Comparison of ENCODE assay signal across 1 cellular context in the genomic region with DNA sequence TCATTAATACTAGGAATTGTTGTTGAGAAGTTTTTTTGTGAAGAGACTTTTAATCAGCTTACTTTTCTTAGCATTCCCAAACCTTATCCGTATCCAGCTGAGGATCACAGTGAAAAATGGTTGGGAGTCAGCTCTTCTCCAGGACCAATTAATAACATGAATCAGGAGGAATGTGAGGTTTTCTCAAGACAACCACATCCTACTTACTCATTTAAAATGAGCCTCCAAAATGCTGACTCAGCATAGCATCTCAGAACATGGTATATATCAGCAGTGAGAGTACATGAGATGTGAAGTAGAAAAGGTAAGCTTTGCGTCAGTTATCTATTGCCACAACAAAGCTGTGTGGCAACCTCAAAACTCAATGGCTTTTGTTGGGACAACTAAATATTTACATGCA.
A peak's percentile ranks its signal among the peaks of the same experiment; 100 is the strongest.
TF ChIP-seq lines count a peak whose summit lies in the region.

No MANE protein-coding gene starts in this region.

TF ChIP-seq in HepG2, 621 proteins besides CTCF, POLR2A, EP300 and RAD21:
- TF ChIP-seq MAFF (IDR thresholded peaks at IDR 0.05; ENCODE audit: low read depth, low read length) (peak; percentile 100), MAFK (conservative IDR thresholded peaks at IDR 0.05 in 1 of 2, IDR thresholded peaks at IDR 0.05 in 1 of 2; ENCODE audit: low read length in 2 of 2) (peak; percentile 100), MAFG (CRISPR knock-in tag; IDR thresholded peaks at IDR 0.05) (peak; percentile 67; the same call in 1 of the 2 replicates)
- TF ChIP-seq, protein P1, sequence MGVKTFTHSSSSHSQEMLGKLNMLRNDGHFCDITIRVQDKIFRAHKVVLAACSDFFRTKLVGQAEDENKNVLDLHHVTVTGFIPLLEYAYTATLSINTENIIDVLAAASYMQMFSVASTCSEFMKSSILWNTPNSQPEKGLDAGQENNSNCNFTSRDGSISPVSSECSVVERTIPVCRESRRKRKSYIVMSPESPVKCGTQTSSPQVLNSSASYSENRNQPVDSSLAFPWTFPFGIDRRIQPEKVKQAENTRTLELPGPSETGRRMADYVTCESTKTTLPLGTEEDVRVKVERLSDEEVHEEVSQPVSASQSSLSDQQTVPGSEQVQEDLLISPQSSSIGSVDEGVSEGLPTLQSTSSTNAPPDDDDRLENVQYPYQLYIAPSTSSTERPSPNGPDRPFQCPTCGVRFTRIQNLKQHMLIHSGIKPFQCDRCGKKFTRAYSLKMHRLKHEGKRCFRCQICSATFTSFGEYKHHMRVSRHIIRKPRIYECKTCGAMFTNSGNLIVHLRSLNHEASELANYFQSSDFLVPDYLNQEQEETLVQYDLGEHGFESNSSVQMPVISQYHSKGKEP (CRISPR knock-in tag; IDR thresholded peaks at IDR 0.05) = no peak
- TF ChIP-seq, protein P2, sequence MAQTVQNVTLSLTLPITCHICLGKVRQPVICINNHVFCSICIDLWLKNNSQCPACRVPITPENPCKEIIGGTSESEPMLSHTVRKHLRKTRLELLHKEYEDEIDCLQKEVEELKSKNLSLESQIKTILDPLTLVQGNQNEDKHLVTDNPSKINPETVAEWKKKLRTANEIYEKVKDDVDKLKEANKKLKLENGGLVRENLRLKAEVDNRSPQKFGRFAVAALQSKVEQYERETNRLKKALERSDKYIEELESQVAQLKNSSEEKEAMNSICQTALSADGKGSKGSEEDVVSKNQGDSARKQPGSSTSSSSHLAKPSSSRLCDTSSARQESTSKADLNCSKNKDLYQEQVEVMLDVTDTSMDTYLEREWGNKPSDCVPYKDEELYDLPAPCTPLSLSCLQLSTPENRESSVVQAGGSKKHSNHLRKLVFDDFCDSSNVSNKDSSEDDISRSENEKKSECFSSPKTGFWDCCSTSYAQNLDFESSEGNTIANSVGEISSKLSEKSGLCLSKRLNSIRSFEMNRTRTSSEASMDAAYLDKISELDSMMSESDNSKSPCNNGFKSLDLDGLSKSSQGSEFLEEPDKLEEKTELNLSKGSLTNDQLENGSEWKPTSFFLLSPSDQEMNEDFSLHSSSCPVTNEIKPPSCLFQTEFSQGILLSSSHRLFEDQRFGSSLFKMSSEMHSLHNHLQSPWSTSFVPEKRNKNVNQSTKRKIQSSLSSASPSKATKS (CRISPR knock-in tag; IDR thresholded peaks at IDR 0.05) = no peak
